ENCODE assay signal across 23 cellular contexts in genomic region chr6:43930440-43931154, GRCh38.
DNase-seq lines count a peak whose midpoint lies in the region; ATAC-seq, FAIRE-seq and TF ChIP-seq lines count a peak whose summit lies in the region.
"Had no signal": no experiment of that assay in that cellular context is flagged by ENCODE, and none has a peak within 500 bp of the region (broad histone marks: within the 10 kb centered on the region; RNA-seq: fewer than 3 reads in every experiment).

No MANE protein-coding gene starts in this region.

- no peak for TF ChIP-seq RAD21 in IMR-90 (IDR thresholded peaks at IDR 0.05; ENCODE audit: low read length)

- TF ChIP-seq CTCF in IMR-90 (conservative IDR thresholded peaks at IDR 0.05; ENCODE audit: low read depth, low read length) (no peak), WTC11 (IDR thresholded peaks at IDR 0.05) (no peak), upper lobe of right lung (IDR thresholded peaks at IDR 0.05) (no peak), omental fat pad (IDR thresholded peaks at IDR 0.05) (no peak)

- no peak overlapping the region for H3K27ac ChIP-seq in IMR-90 (ENCODE audit: insufficient read depth, low read length)
- H3K27ac ChIP-seq in neuronal stem cell (replicated peaks; ENCODE audit: low read length), result no peak overlapping the region
- no peak overlapping the region for H3K27ac ChIP-seq in upper lobe of right lung
- H3K27ac ChIP-seq: KMS-11 had no signal

- no peak overlapping the region for H3K56ac ChIP-seq in IMR-90 (ENCODE audit: extremely low read depth, insufficient read depth, low read length)

- H3K23ac ChIP-seq in IMR-90 (ENCODE audit: low read depth, low read length) (no peak overlapping the region), neuronal stem cell (ENCODE audit: low read depth, low read length, poor library complexity) (no peak overlapping the region)

- H4K91ac ChIP-seq in IMR-90 (ENCODE audit: insufficient read depth, low read depth, low read length) (peak overlapping the region; percentile 50), neuronal stem cell (ENCODE audit: low read depth, low read length, poor library complexity) (no peak overlapping the region)

- H2BK5ac ChIP-seq in IMR-90 (ENCODE audit: low read depth, low read length, poor library complexity, severe bottlenecking) (no peak overlapping the region), neuronal stem cell (ENCODE audit: low read length) (no peak overlapping the region)

- CTCF ChIA-PET in IMR-90 (lab: Yijun Ruan, JAX) (no interaction called here), WTC11 (lab: Charles Lee) (interaction anchor here (0.8 kb wide), 1 partner anchor 161 kb away, joined by 3 read pairs; the partner anchor contains the start of gene VEGFA)

- H2AK9ac ChIP-seq in IMR-90 (replicated peaks; ENCODE audit: low read depth, low read length, poor library complexity), result no peak overlapping the region

- no peak for FAIRE-seq in RCC 7860 (lab: Jason Lieb, UNC)
- FAIRE-seq: GM12878, HTR-8/SVneo had no signal

- in situ Hi-C loops in IMR-90 (cut with MboI; ENCODE audit: low sequenced_read_pairs), result no loop called here

- 76% methylated on average over 2 of the region's 8 CpGs; no CpG with 5 or more reads in 1 of the 2 experiments for WGBS in IMR-90 (ENCODE audit: extremely low coverage in 2 of 2, insufficient read length in 1 of 2), 2 experiments
- no CpG with 5 or more reads among the region's 8 CpGs for WGBS in neuronal stem cell (ENCODE audit: extremely low coverage in 2 of 2, insufficient read length in 2 of 2, insufficient replicate concordance in 1 of 2), 2 donors

- no peak overlapping the region for H3K4me2 ChIP-seq in IMR-90 (ENCODE audit: low read depth, low read length)
- H3K4me2 ChIP-seq in neuronal stem cell (ENCODE audit: insufficient read depth, low read length, poor library complexity, severe bottlenecking), result no peak overlapping the region
- H3K4me2 ChIP-seq: KMS-11 had no signal

- H4K8ac ChIP-seq in IMR-90 (ENCODE audit: low read depth in 2 of 2, low read length in 2 of 2), result no peak overlapping the region
- no peak overlapping the region for H4K8ac ChIP-seq in neuronal stem cell (ENCODE audit: low read depth, low read length)

- H3K4me3 ChIP-seq in IMR-90 (ENCODE audit: insufficient read depth, low read depth, low read length), result no peak overlapping the region
- no peak overlapping the region for H3K4me3 ChIP-seq in neuronal stem cell (ENCODE audit: low read length in 2 of 2)
- no peak overlapping the region for H3K4me3 ChIP-seq in upper lobe of right lung
- H3K4me3 ChIP-seq: GM12878, HAP-1 had no signal

- no peak overlapping the region for H4K5ac ChIP-seq in IMR-90 (ENCODE audit: low read depth, low read length)

- no peak overlapping the region for H3K18ac ChIP-seq in IMR-90 (ENCODE audit: low read depth, low read length)
- peak overlapping the region; percentile 9 for H3K18ac ChIP-seq in neuronal stem cell (ENCODE audit: low read length)

- no peaks in the 10 kb centered on the region for H3K79me1 ChIP-seq in IMR-90 (ENCODE audit: low read depth in 1 of 2, low read length in 2 of 2)
- no peaks in the 10 kb centered on the region for H3K79me1 ChIP-seq in neuronal stem cell (ENCODE audit: low read depth, low read length)

- no peaks in the 10 kb centered on the region for H4K20me1 ChIP-seq in IMR-90 (ENCODE audit: insufficient read depth, low read length)

- peak overlapping the region; percentile 10; the same call in 1 of the 2 replicates for H3K27ac Mint-ChIP-seq in WTC11

- POLR2A ChIA-PET in IMR-90 (lab: Charles Lee; ENCODE audit: unreplicated experiment), result interaction anchor here (0.6 kb wide), 1 partner anchor 30 kb away, joined by 3 read pairs; no protein-coding TSS in a partner anchor
- POLR2A ChIA-PET in WTC11 (lab: Charles Lee), result no interaction called here

- H3K27me3 ChIP-seq in IMR-90 (ENCODE audit: control insufficient read depth, insufficient read depth, low read length), result peaks cover 9% of the 10 kb centered on the region
- H3K27me3 ChIP-seq in neuronal stem cell (ENCODE audit: control insufficient read depth in 3 of 3, insufficient read depth in 3 of 3, low read depth in 1 of 3, low read length in 3 of 3), result no peaks in the 10 kb centered on the region
- no peaks in the 10 kb centered on the region for H3K27me3 ChIP-seq in upper lobe of right lung

- H3K27me3 Mint-ChIP-seq in WTC11 (ENCODE audit: low read depth), result no peaks in the 10 kb centered on the region
- H3K27me3 Mint-ChIP-seq: CD4-positive, alpha-beta memory T cell had no signal

- no peak overlapping the region for H3K4me3 Mint-ChIP-seq in WTC11
- H3K4me3 Mint-ChIP-seq: CD4-positive, alpha-beta memory T cell had no signal

- peak overlapping the region; percentile 24; the same call in 1 of the 2 replicates for H3K4ac ChIP-seq in IMR-90 (ENCODE audit: low read depth, low read length)
- H3K4ac ChIP-seq in neuronal stem cell (ENCODE audit: low read length), result no peak overlapping the region

- TF ChIP-seq POLR2A in IMR-90 (IDR thresholded peaks at IDR 0.05; ENCODE audit: low read depth, low read length), result no peak

- peaks cover 22% of the 10 kb centered on the region for H3K9me1 ChIP-seq in IMR-90 (ENCODE audit: insufficient read depth, low read length)

- H2BK15ac ChIP-seq in IMR-90 (ENCODE audit: low read depth, low read length), result peak overlapping the region; percentile 25; the same call in 1 of the 3 replicates
- no peak overlapping the region for H2BK15ac ChIP-seq in neuronal stem cell (ENCODE audit: low read length)

- ATAC-seq in IMR-90 (ENCODE audit: low read depth) (no peak), WTC11 (no peak), upper lobe of right lung (no peak), omental fat pad (ENCODE audit: low FRiP score) (no peak)
- ATAC-seq: GM12878, Panc1 had no signal

- H3K4me1 ChIP-seq in IMR-90 (ENCODE audit: control insufficient read depth, insufficient read depth, low read length) (peaks cover 33% of the 10 kb centered on the region), neuronal stem cell (ENCODE audit: control insufficient read depth in 2 of 2, insufficient read depth in 1 of 2, low read depth in 1 of 2, low read length in 2 of 2) (peaks cover 17 to 23% of the 10 kb centered on the region in 2 donors), upper lobe of right lung (peaks cover 14% of the 10 kb centered on the region)

- intact Hi-C loops in IMR-90 (cut with micrococcal nuclease) (loop anchor here (5.0 kb wide), 1 partner anchor 142 kb away; no protein-coding TSS in a partner anchor), upper lobe of right lung (cut with DNase I) (no loop called here)

- H3K9me3 Mint-ChIP-seq in WTC11, result no peaks in the 10 kb centered on the region
- H3K9me3 Mint-ChIP-seq: CD4-positive, alpha-beta memory T cell had no signal

- H3K14ac ChIP-seq in IMR-90 (replicated peaks; ENCODE audit: low read depth, low read length) (no peak overlapping the region), neuronal stem cell (ENCODE audit: low read length) (no peak overlapping the region)

- H2AFZ ChIP-seq in IMR-90 (replicated peaks; ENCODE audit: low read length, poor library complexity) (no peak overlapping the region), neuronal stem cell (ENCODE audit: low read length) (no peak overlapping the region)

- H2BK120ac ChIP-seq in IMR-90 (ENCODE audit: low read depth, low read length) (no peak overlapping the region), neuronal stem cell (ENCODE audit: low read depth, low read length) (no peak overlapping the region)

- H3K9ac ChIP-seq in IMR-90 (ENCODE audit: low read depth, low read length) (no peak overlapping the region), neuronal stem cell (ENCODE audit: low read depth, low read length, poor library complexity) (no peak overlapping the region)
- H3K9ac ChIP-seq: KMS-11 had no signal

- no TSS peak for BruUV-seq in IMR-90 (replicated peaks; lab: Mats Ljungman, UMichigan)

- peak overlapping the region; percentile 23 for H2BK12ac ChIP-seq in neuronal stem cell (ENCODE audit: low read length)

- no peak for DNase-seq in IMR-90
- DNase-seq in WTC11 (ENCODE audit: low spot score), result no peak
- no peak for DNase-seq in neuronal stem cell (ENCODE audit: low spot score)
- DNase-seq in upper lobe of right lung, result peak; percentile 22
- DNase-seq in omental fat pad (ENCODE audit: low spot score), result no peak
- DNase-seq in RCC 7860 (ENCODE audit: low spot score), result no peak
- DNase-seq in DMS153 (lab: John Stamatoyannopoulos, UW), result no peak
- DNase-seq: C1 segment of cervical spinal cord; Caco-2; CD4-positive, alpha-beta memory T cell; DMS79; EL; GDM1; GOT3; MM.1S; NCI-H2029; NCI-H69; SHP77 treated with DMSO at 0.1 percent for 48 hours had no signal

- no peaks in the 10 kb centered on the region for H3K9me3 ChIP-seq in IMR-90 (ENCODE audit: control insufficient read depth, insufficient read depth, low read length)
- no peaks in the 10 kb centered on the region for H3K9me3 ChIP-seq in neuronal stem cell (replicated peaks in 1 of 2; ENCODE audit: control insufficient read depth in 2 of 2, insufficient read depth in 1 of 2, low read depth in 1 of 2, low read length in 2 of 2)
- H3K9me3 ChIP-seq in upper lobe of right lung, result no peaks in the 10 kb centered on the region
- H3K9me3 ChIP-seq: Caco-2, HAP-1 had no signal

- H2AK5ac ChIP-seq in IMR-90 (ENCODE audit: low read depth, low read length) (peak overlapping the region; percentile 15; the same call in 1 of the 2 replicates), neuronal stem cell (ENCODE audit: low read depth, low read length) (no peak overlapping the region)

- H3K36me3 ChIP-seq in IMR-90 (ENCODE audit: control insufficient read depth, insufficient read depth, low read length), result no peaks in the 10 kb centered on the region
- no peaks in the 10 kb centered on the region for H3K36me3 ChIP-seq in neuronal stem cell (replicated peaks in 1 of 2; ENCODE audit: control insufficient read depth in 2 of 2, insufficient read depth in 2 of 2, low read length in 2 of 2)
- no peaks in the 10 kb centered on the region for H3K36me3 ChIP-seq in upper lobe of right lung
- H3K36me3 ChIP-seq: HAP-1 had no signal

- dilution Hi-C loops in IMR-90 (cut with HindIII; ENCODE audit: low sequenced_read_pairs, unreplicated experiment), result no loop called here

- H2BK20ac ChIP-seq in IMR-90 (ENCODE audit: low read depth, low read length), result 0 out of 2 replicates have a peak overlapping the region, but pooled peaks have one; percentile 21

- no peaks in the 10 kb centered on the region for H3K36me3 Mint-ChIP-seq in WTC11
- H3K36me3 Mint-ChIP-seq: CD4-positive, alpha-beta memory T cell had no signal

- peaks cover 24% of the 10 kb centered on the region for H3K4me1 Mint-ChIP-seq in WTC11

TF ChIP-seq in IMR-90, 13 proteins besides CTCF, POLR2A, EP300 and RAD21 (continues in another document):
- TF ChIP-seq BHLHE40 (IDR thresholded peaks at IDR 0.05; ENCODE audit: low read depth, low read length) (no peak), NFE2L2 (IDR thresholded peaks at IDR 0.05; ENCODE audit: low read depth, low read length) (no peak), FOS (IDR thresholded peaks at IDR 0.05; ENCODE audit: low read depth, low read length) (no peak), CHD1 (IDR thresholded peaks at IDR 0.05; ENCODE audit: low read depth, low read length) (no peak)

TF ChIP-seq in WTC11, 78 proteins besides CTCF, POLR2A, EP300 and RAD21 (continues in another document):
- no peak for TF ChIP-seq ATF1 (CRISPR knock-in tag; IDR thresholded peaks at IDR 0.05)
- TF ChIP-seq CREM (CRISPR knock-in tag; IDR thresholded peaks at IDR 0.05), result no peak
- no peak for TF ChIP-seq GRHL2 (CRISPR knock-in tag; IDR thresholded peaks at IDR 0.05; ENCODE audit: insufficient replicate concordance, severe bottlenecking)
- no peak for TF ChIP-seq ETV6 (CRISPR knock-in tag; IDR thresholded peaks at IDR 0.05)
